ENCODE assay signal across 12 cellular contexts in genomic region chr7:264541-265191, GRCh38. TPM values are rescaled to one million over a fixed set of nuclear protein-coding genes. Genes with fewer than 3 reads are reported as not detected.
DNase-seq lines count a peak whose midpoint lies in the region; ATAC-seq and TF ChIP-seq lines count a peak whose summit lies in the region.
"Had no signal": no experiment of that assay in that cellular context is flagged by ENCODE, and none has a peak within 500 bp of the region (broad histone marks: within the 10 kb centered on the region; RNA-seq: fewer than 3 reads in every experiment).

No MANE protein-coding gene starts in this region.

- no peak for TF ChIP-seq CTCF in prostate gland (IDR thresholded peaks at IDR 0.05)

- H3K4me1 Mint-ChIP-seq in effector memory CD8-positive, alpha-beta T cell (ENCODE audit: low read depth in 2 of 2): peaks cover 5 to 7% of the 10 kb centered on the region in 2 donors

- ATAC-seq in effector memory CD8-positive, alpha-beta T cell (replicated peaks): peak; percentile 22
- ATAC-seq in HG03095 (IDR thresholded peaks at IDR 0.05; ENCODE audit: unreplicated experiment): no peak
- ATAC-seq: K562 had no signal

- H3K36me3 Mint-ChIP-seq in effector memory CD8-positive, alpha-beta T cell (ENCODE audit: insufficient read depth): peaks cover 15% of the 10 kb centered on the region

- DNase-seq in NCI-H2107 treated with DMSO at 0.1 percent for 48 hours (lab: John Stamatoyannopoulos, UW; ENCODE audit: unreplicated experiment) (peak; percentile 35), NCI-H2107 (lab: John Stamatoyannopoulos, UW) (no peak), NCI-H1105 treated with DMSO at 0.1 percent for 48 hours (lab: John Stamatoyannopoulos, UW) (peak; percentile 31), prostate gland (ENCODE audit: low spot score) (peak; percentile 47), pons (ENCODE audit: low spot score) (no peak)
- DNase-seq in effector memory CD8-positive, alpha-beta T cell: no peak
- no peak for DNase-seq in stimulated activated CD4-positive, alpha-beta T cell treated with anti-CD3 and anti-CD28 coated beads, Interleukin-12 subunit alpha, Interleukin-12 subunit beta, amount 100 ng/mL, for 4 hours
- DNase-seq: GOT3; NK-92 treated with Interleukin-12 subunit alpha and Interleukin-12 subunit beta, amount 100 ng/mL, for 24 hours had no signal

- WGBS in prostate gland: 41% methylated on average over 27 of the region's 27 CpGs

- H3K9me3 ChIP-seq in prostate gland: no peaks in the 10 kb centered on the region

- H3K4me1 ChIP-seq in prostate gland (replicated peaks): no peaks in the 10 kb centered on the region

- H3K9me3 Mint-ChIP-seq in effector memory CD8-positive, alpha-beta T cell: peaks cover 0 to 10% of the 10 kb centered on the region in 2 donors

- no peak for TF ChIP-seq POLR2A in prostate gland (IDR thresholded peaks at IDR 0.05)

- no peak overlapping the region for H3K4me3 Mint-ChIP-seq in effector memory CD8-positive, alpha-beta T cell

- H3K36me3 ChIP-seq in prostate gland: peaks cover 0 to 4% of the 10 kb centered on the region in 2 donors

- no peaks in the 10 kb centered on the region for H3K27me3 ChIP-seq in prostate gland (replicated peaks; ENCODE audit: insufficient read depth)

- no peak overlapping the region for H3K27ac Mint-ChIP-seq in effector memory CD8-positive, alpha-beta T cell

- peak overlapping the region; percentile 57 to 61 for H3K27ac ChIP-seq in prostate gland

- no peak overlapping the region for H3K4me3 ChIP-seq in prostate gland
- H3K4me3 ChIP-seq: K562 had no signal

- intact Hi-C loops in prostate gland (cut with DNase I): no loop called here

- no peaks in the 10 kb centered on the region for H3K27me3 Mint-ChIP-seq in effector memory CD8-positive, alpha-beta T cell
- H3K27me3 Mint-ChIP-seq: naive thymus-derived CD4-positive, alpha-beta T cell had no signal

RNA-seq across cellular contexts. Expression of gene FOXL3, which starts 25.3 kb away (rescaled TPM):
- total RNA-seq in prostate gland: not detected
- total RNA-seq: K562; naive thymus-derived CD4-positive, alpha-beta T cell had no signal

Comparison
In these comparisons a context has a peak if more than half of its experiments do, and no peak if none do; other contexts are left out.
1. DNase-seq: peak in NCI-H2107 treated with DMSO at 0.1 percent for 48 hours (single experiment), NCI-H1105 treated with DMSO at 0.1 percent for 48 hours (single experiment) and prostate gland (single experiment); none in NCI-H2107 (single experiment), effector memory CD8-positive, alpha-beta T cell (0 of 3), pons (single experiment) and stimulated activated CD4-positive, alpha-beta T cell treated with anti-CD3 and anti-CD28 coated beads, Interleukin-12 subunit alpha, Interleukin-12 subunit beta, amount 100 ng/mL, for 4 hours (single experiment).